8 cellular contexts compared by ENCODE assay signal in genomic region chr16:15025234-15025951, GRCh38. TPM values are rescaled to one million over a fixed set of nuclear protein-coding genes. Genes with fewer than 3 reads are reported as not detected.
DNase-seq lines count a peak whose midpoint lies in the region; ATAC-seq and TF ChIP-seq lines count a peak whose summit lies in the region.
"Not testable (repeated sequence)": the region's sequence is repeated elsewhere in the genome, so short reads cannot be mapped to it uniquely, and the experiment has no call there.

No MANE protein-coding gene starts in this region.

- not testable (repeated sequence) for H2BK5ac ChIP-seq in mesenchymal stem cell (ENCODE audit: low read depth, low read length, poor library complexity, severe bottlenecking)

- peak overlapping the region; percentile 39 for H4K8ac ChIP-seq in mesenchymal stem cell (ENCODE audit: low read length)

- intact Hi-C loops in Right ventricle myocardium superior (cut with DNase I); uterus (cut with DNase I; ENCODE audit: low total_unique reads): not testable (repeated sequence)

- not testable (repeated sequence) for TF ChIP-seq CTCF in uterus (IDR thresholded peaks at IDR 0.05)

- not testable (repeated sequence) for H3K9me3 Mint-ChIP-seq in activated naive CD4-positive, alpha-beta T cell treated with anti-CD3 and anti-CD28 coated beads, Interleukin-2, amount 50 U/mL, for 24 hours; effector memory CD8-positive, alpha-beta T cell

- 60% methylated on average over 12 of the region's 14 CpGs for WGBS in mesenchymal stem cell

- H3K4me1 Mint-ChIP-seq in activated naive CD4-positive, alpha-beta T cell treated with anti-CD3 and anti-CD28 coated beads, Interleukin-2, amount 50 U/mL, for 24 hours, result peaks cover 16% of the 10 kb centered on the region
- peaks cover 11 to 25% of the 10 kb centered on the region in 2 donors for H3K4me1 Mint-ChIP-seq in effector memory CD8-positive, alpha-beta T cell (ENCODE audit: low read depth in 2 of 2)

- not testable (repeated sequence) for H3K4me3 Mint-ChIP-seq in activated naive CD4-positive, alpha-beta T cell treated with anti-CD3 and anti-CD28 coated beads, Interleukin-2, amount 50 U/mL, for 24 hours; effector memory CD8-positive, alpha-beta T cell

- not testable (repeated sequence) for H3K4me2 ChIP-seq in mesenchymal stem cell (ENCODE audit: low read length, poor library complexity, severe bottlenecking)

- peaks cover 12% of the 10 kb centered on the region for H3K36me3 Mint-ChIP-seq in activated naive CD4-positive, alpha-beta T cell treated with anti-CD3 and anti-CD28 coated beads, Interleukin-2, amount 50 U/mL, for 24 hours
- peaks cover 62% of the 10 kb centered on the region for H3K36me3 Mint-ChIP-seq in effector memory CD8-positive, alpha-beta T cell (ENCODE audit: insufficient read depth)

- H3K4ac ChIP-seq in mesenchymal stem cell (ENCODE audit: low read depth in 1 of 2, low read length in 2 of 2), result peak overlapping the region in 1 of 2 experiments; percentile 62

- not testable (repeated sequence) for H3K27me3 Mint-ChIP-seq in activated naive CD4-positive, alpha-beta T cell treated with anti-CD3 and anti-CD28 coated beads, Interleukin-2, amount 50 U/mL, for 24 hours; effector memory CD8-positive, alpha-beta T cell

- not testable (repeated sequence) for H3K23ac ChIP-seq in mesenchymal stem cell (ENCODE audit: low read length in 2 of 2)

- peaks cover 12% of the 10 kb centered on the region for H3K4me1 ChIP-seq in mesenchymal stem cell (ENCODE audit: control insufficient read depth, insufficient read depth, low read depth, low read length)
- H3K4me1 ChIP-seq in uterus, result not testable (repeated sequence)

- not testable (repeated sequence) for ATAC-seq in effector memory CD8-positive, alpha-beta T cell (replicated peaks)
- ATAC-seq in Right ventricle myocardium superior (ENCODE audit: poor library complexity), result peak; percentile 14

- TF ChIP-seq POLR2A in uterus (IDR thresholded peaks at IDR 0.05), result not testable (repeated sequence)

- not testable (repeated sequence) for H3K14ac ChIP-seq in mesenchymal stem cell (ENCODE audit: low read length in 2 of 2)

- H3K18ac ChIP-seq in mesenchymal stem cell (ENCODE audit: low read depth in 1 of 2, low read length in 2 of 2), result peak overlapping the region in 1 of 2 experiments; percentile 78

- peak overlapping the region; percentile 47 to 92 for H2BK12ac ChIP-seq in mesenchymal stem cell (ENCODE audit: low read length in 2 of 2)

- not testable (repeated sequence) for H3K9me3 ChIP-seq in mesenchymal stem cell (ENCODE audit: control insufficient read depth, low read length); uterus

- peaks cover 49 to 61% of the 10 kb centered on the region in 2 experiments for H3K36me3 ChIP-seq in mesenchymal stem cell (ENCODE audit: control insufficient read depth in 1 of 2, insufficient read depth in 2 of 2, low read depth in 1 of 2, low read length in 2 of 2)
- H3K36me3 ChIP-seq in uterus, result not testable (repeated sequence)

- not testable (repeated sequence) for H3K4me3 ChIP-seq in mesenchymal stem cell (ENCODE audit: insufficient read depth in 1 of 2, low read depth in 1 of 2, low read length in 2 of 2); skeletal muscle cell (ENCODE audit: low read depth, low read length); uterus

- H2BK15ac ChIP-seq in mesenchymal stem cell (ENCODE audit: low read depth, poor library complexity, severe bottlenecking), result not testable (repeated sequence)

- H3K27ac ChIP-seq in mesenchymal stem cell (ENCODE audit: low read length, poor library complexity, severe bottlenecking) (peak overlapping the region; percentile 71), uterus (peak overlapping the region; percentile 63 to 67)

- H2AK5ac ChIP-seq in mesenchymal stem cell (ENCODE audit: low read length, severe bottlenecking), result peak overlapping the region; percentile 61

- DNase-seq in COLO829 (ENCODE audit: low spot score) (peak; percentile 31), MV-4-11 (lab: John Stamatoyannopoulos, UW) (peak; percentile 43), mesenchymal stem cell (peak; percentile 87), skeletal muscle cell (ENCODE audit: low read depth) (peak; percentile 66), uterus (peak; percentile 44 to 62)
- DNase-seq in effector memory CD8-positive, alpha-beta T cell; Right ventricle myocardium superior: not testable (repeated sequence)

- not testable (repeated sequence) for H2AFZ ChIP-seq in mesenchymal stem cell (ENCODE audit: low read depth, low read length)

- H2BK120ac ChIP-seq in mesenchymal stem cell (ENCODE audit: low read depth, low read length), result peak overlapping the region; percentile 92

- peak overlapping the region; percentile 48 for H3K27ac Mint-ChIP-seq in activated naive CD4-positive, alpha-beta T cell treated with anti-CD3 and anti-CD28 coated beads, Interleukin-2, amount 50 U/mL, for 24 hours
- peak overlapping the region; percentile 52 to 78 for H3K27ac Mint-ChIP-seq in effector memory CD8-positive, alpha-beta T cell

- H3K79me1 ChIP-seq in mesenchymal stem cell (replicated peaks; ENCODE audit: low read length, poor library complexity, severe bottlenecking), result peaks cover 23% of the 10 kb centered on the region

- H4K91ac ChIP-seq in mesenchymal stem cell (ENCODE audit: low read length), result peak overlapping the region; percentile 79

- peak overlapping the region; percentile 31 for H3K9ac ChIP-seq in mesenchymal stem cell (ENCODE audit: low read length)

- H3K27me3 ChIP-seq in mesenchymal stem cell (ENCODE audit: control insufficient read depth in 1 of 2, insufficient read depth in 1 of 2, low read length in 2 of 2); uterus: not testable (repeated sequence)

RNA-seq across cellular contexts. Expression of gene NTAN1, which starts 30.5 kb away (rescaled TPM):
- total RNA-seq in Right ventricle myocardium superior (23.3 TPM), uterus (10 to 100 TPM; 20.3 to 41.5 (median 34.8) TPM)
- 116 TPM for polyA plus RNA-seq in mesenchymal stem cell (2013, experiment 1 of 2)
- 117 TPM for polyA plus RNA-seq in mesenchymal stem cell (2013, experiment 2 of 2)

RNA-seq across cellular contexts. Expression of gene PDXDC1, which starts 50.6 kb away (rescaled TPM):
- total RNA-seq in Right ventricle myocardium superior (72.6 TPM), uterus (10 to 100 TPM; 35.3 to 91.1 (median 63.0) TPM)
- 65.6 TPM for polyA plus RNA-seq in mesenchymal stem cell (2013, experiment 1 of 2)
- 63.6 TPM for polyA plus RNA-seq in mesenchymal stem cell (2013, experiment 2 of 2)
